ENCODE assay signal across 12 cellular contexts in genomic region chr4:8229341-8229975, GRCh38. TPM values are rescaled to one million over a fixed set of nuclear protein-coding genes. Genes with fewer than 3 reads are reported as not detected.
DNase-seq lines count a peak whose midpoint lies in the region; ATAC-seq and TF ChIP-seq lines count a peak whose summit lies in the region.
"Had no signal": no experiment of that assay in that cellular context is flagged by ENCODE, and none has a peak within 500 bp of the region (broad histone marks: within the 10 kb centered on the region; RNA-seq: fewer than 3 reads in every experiment).

No MANE protein-coding gene starts in this region.

- no peaks in the 10 kb centered on the region for H3K79me2 ChIP-seq in DND-41 (ENCODE audit: insufficient read depth, low read length)
- H3K79me2 ChIP-seq in MM.1S (ENCODE audit: low read length), result no peaks in the 10 kb centered on the region

- H3K4me2 ChIP-seq in DND-41 (ENCODE audit: insufficient read depth, low read length) (peak overlapping the region; percentile 68), MM.1S (ENCODE audit: low read depth, low read length) (no peak overlapping the region)

- H3F3A ChIP-seq in MM.1S (ENCODE audit: insufficient read depth, low read length), result no peaks in the 10 kb centered on the region

- no peak for TF ChIP-seq CTCF in DND-41 (IDR thresholded peaks at IDR 0.05; ENCODE audit: borderline replicate concordance, extremely low read depth, low read length, poor library complexity, severe bottlenecking)
- no peak for TF ChIP-seq CTCF in MM.1S (IDR thresholded peaks at IDR 0.05; ENCODE audit: low read length)

- H3K9ac ChIP-seq in DND-41 (ENCODE audit: low read depth, low read length) (peak overlapping the region; percentile 19; the same call in 1 of the 2 replicates), MM.1S (ENCODE audit: low read length) (no peak overlapping the region; the same call in 1 of the 2 replicates)

- H3K27me3 ChIP-seq in DND-41 (ENCODE audit: insufficient read depth, low read length, poor library complexity) (no peaks in the 10 kb centered on the region), MM.1S (replicated peaks; ENCODE audit: insufficient read depth, low read length) (no peaks in the 10 kb centered on the region)
- H3K27me3 ChIP-seq: ascending aorta had no signal

- peaks cover 59% of the 10 kb centered on the region for H3K4me1 ChIP-seq in DND-41 (ENCODE audit: insufficient read depth, low read length)
- peaks cover 18% of the 10 kb centered on the region for H3K4me1 ChIP-seq in MM.1S (ENCODE audit: low read length)

- peak; percentile 47 for ATAC-seq in DND-41 (ENCODE audit: insufficient read depth, low read depth)
- ATAC-seq in HG03280 (IDR thresholded peaks at IDR 0.05; ENCODE audit: unreplicated experiment), result no peak

- no peaks in the 10 kb centered on the region; the same call in 1 of the 2 replicates for H4K20me1 ChIP-seq in DND-41 (ENCODE audit: insufficient read depth, low read length)
- H4K20me1 ChIP-seq in MM.1S (ENCODE audit: insufficient read depth, low read length), result no peaks in the 10 kb centered on the region

- H3K27ac ChIP-seq in DND-41 (ENCODE audit: low read length), result peak overlapping the region; percentile 98
- H3K27ac ChIP-seq in MM.1S (ENCODE audit: low read length), result peak overlapping the region; percentile 84
- H3K27ac ChIP-seq: ascending aorta, neutrophil had no signal

- H3K4me3 ChIP-seq in DND-41 (ENCODE audit: low read depth in 1 of 2, low read length in 2 of 2) (peak overlapping the region in 1 of 2 experiments; percentile 29; a peak in 1 of 4 replicates), MM.1S (ENCODE audit: low read length) (no peak overlapping the region)
- H3K4me3 ChIP-seq: ascending aorta, left ventricle myocardium inferior had no signal

- H3K9me2 ChIP-seq in MM.1S (replicated peaks; ENCODE audit: insufficient read depth, low read length), result no peaks in the 10 kb centered on the region

- no peak for DNase-seq in DND-41
- no peak for DNase-seq in MM.1S
- peak; percentile 32 for DNase-seq in activated naive CD4-positive, alpha-beta T cell treated with anti-CD3 and anti-CD28 coated beads, Interleukin-2, amount 50 U/mL, for 16 hours
- peak; percentile 17 for DNase-seq in stimulated activated CD4-positive, alpha-beta T cell treated with anti-CD3 and anti-CD28 coated beads, Interleukin-1b, Interleukin-23, amount 100 ng/mL, for 48 hours
- DNase-seq in NCI-H1694 treated with DMSO at 0.1 percent for 48 hours (lab: John Stamatoyannopoulos, UW), result no peak
- DNase-seq in NCI-H2029 treated with DMSO at 0.1 percent for 48 hours (lab: John Stamatoyannopoulos, UW), result no peak
- no peak for DNase-seq in A172 (ENCODE audit: low spot score)
- DNase-seq: KBM-7 had no signal

- no peaks in the 10 kb centered on the region for H3K9me3 ChIP-seq in DND-41 (ENCODE audit: insufficient read depth, low read length, severe bottlenecking)
- H3K9me3 ChIP-seq in MM.1S (replicated peaks; ENCODE audit: insufficient read depth, low read length), result no peaks in the 10 kb centered on the region
- H3K9me3 ChIP-seq: ascending aorta, left ventricle myocardium inferior, neutrophil had no signal

- H3K36me3 ChIP-seq in DND-41 (ENCODE audit: insufficient read depth, low read length) (peaks cover 25% of the 10 kb centered on the region), MM.1S (replicated peaks; ENCODE audit: insufficient read depth, low read length) (no peaks in the 10 kb centered on the region)
- H3K36me3 ChIP-seq: ascending aorta, neutrophil had no signal

- H2AFZ ChIP-seq in DND-41 (ENCODE audit: low read depth, low read length), result no peak overlapping the region
- H2AFZ ChIP-seq in MM.1S (ENCODE audit: low read length), result no peak overlapping the region

RNA-seq across cellular contexts. Expression of gene SH3TC1, which starts 30.4 kb away (rescaled TPM):
- total RNA-seq in A172 (2014; rRNA removed; shearing (Covaris generic)), result 7.2 and 10.0 TPM in 2 replicates

RNA-seq across cellular contexts. Expression of gene HTRA3, which starts 40.1 kb away (rescaled TPM):
- total RNA-seq in A172 (2014; rRNA removed; shearing (Covaris generic)), result not detected in 2 replicates

Comparison
In these comparisons a context has a peak if more than half of its experiments do, and no peak if none do; other contexts are left out.
1. DNase-seq: peak in activated naive CD4-positive, alpha-beta T cell treated with anti-CD3 and anti-CD28 coated beads, Interleukin-2, amount 50 U/mL, for 16 hours (single experiment) and stimulated activated CD4-positive, alpha-beta T cell treated with anti-CD3 and anti-CD28 coated beads, Interleukin-1b, Interleukin-23, amount 100 ng/mL, for 48 hours (single experiment); none in DND-41 (single experiment), MM.1S (single experiment), NCI-H1694 treated with DMSO at 0.1 percent for 48 hours (single experiment), NCI-H2029 treated with DMSO at 0.1 percent for 48 hours (single experiment) and A172 (single experiment).